In the genomic region with DNA sequence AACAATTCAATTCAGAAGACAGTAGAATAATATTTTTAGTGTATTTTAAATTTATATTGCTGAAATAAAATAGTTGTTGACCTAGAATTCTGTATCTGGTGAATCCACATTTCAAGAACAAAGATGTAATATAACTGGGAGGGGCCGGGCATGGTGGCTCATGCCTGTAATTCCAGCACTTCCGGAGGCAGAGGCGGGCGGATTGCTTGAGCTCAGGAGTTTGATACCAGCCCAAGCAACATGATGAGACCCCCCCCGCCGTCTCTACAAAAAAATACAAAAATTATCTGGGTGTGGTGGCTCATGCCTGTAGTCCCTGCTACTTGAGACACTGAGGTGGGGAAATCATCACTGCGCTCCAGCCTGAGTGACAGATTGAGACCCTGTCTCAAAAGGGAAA, we compare ENCODE assay signal across 17 cellular contexts.
"Had no signal": no experiment of that assay in that cellular context is flagged by ENCODE, and none has a peak within 500 bp of the region (broad histone marks: within the 10 kb centered on the region; RNA-seq: fewer than 3 reads in every experiment).

No MANE protein-coding gene starts in this region.

- H3K36me3 ChIP-seq: adrenal gland, ovary, suprapubic skin had no signal

- H3K4me3 ChIP-seq: adrenal gland, ovary, suprapubic skin had no signal

- H3K27me3 Mint-ChIP-seq: type B pancreatic cell had no signal

- ATAC-seq: activated CD8-positive, alpha-beta T cell treated with anti-CD3 and anti-CD28 coated beads, Interleukin-2, amount 10 ng/mL, durations not matched to agents 7 days and 5 days; activated naive CD4-positive, alpha-beta T cell treated with anti-CD3 and anti-CD28 coated beads, Interleukin-2, amount 50 U/mL, for 72 hours; left lobe of liver; natural killer cell; stimulated activated naive CD8-positive, alpha-beta T cell treated with anti-CD3 and anti-CD28 coated beads, Interleukin-15, Interleukin-2, amounts not matched to agents 100 U/mL and 50 U/mL, for 24 hours had no signal

- H3K27me3 ChIP-seq: adrenal gland, ovary, suprapubic skin had no signal

- H3K27ac Mint-ChIP-seq: activated CD4-positive, alpha-beta T cell treated with anti-CD3 and anti-CD28 coated beads, Interleukin-2, amount 10 ng/mL, durations not matched to agents 24 days and 14 days; activated CD8-positive, alpha-beta T cell treated with anti-CD3 and anti-CD28 coated beads, Interleukin-2, amount 10 ng/mL, durations not matched to agents 7 days and 5 days; activated naive CD4-positive, alpha-beta T cell treated with anti-CD3 and anti-CD28 coated beads, Interleukin-2, amount 50 U/mL, for 72 hours; memory B cell; natural killer cell; type B pancreatic cell had no signal

- DNase-seq: activated CD4-positive, alpha-beta T cell treated with anti-CD3 and anti-CD28 coated beads, Interleukin-2, amount 10 ng/mL, durations not matched to agents 24 days and 14 days; activated CD8-positive, alpha-beta memory T cell treated with anti-CD3 and anti-CD28 coated beads, Interleukin-2, amount 50 U/mL, for 4 hours; activated CD8-positive, alpha-beta T cell treated with anti-CD3 and anti-CD28 coated beads, Interleukin-2, amount 10 ng/mL, durations not matched to agents 7 days and 5 days; activated gamma-delta T cell treated with Interleukin-2 at 50 U/mL for 16 hours; activated T-cell treated with anti-CD3 and anti-CD28 coated beads, Interleukin-2, amount 50 U/mL, for 48 hours; foreskin melanocyte; natural killer cell; ovary; SK-N-SH; stimulated activated CD4-positive, alpha-beta T cell treated with anti-CD3 and anti-CD28 coated beads, Interleukin-2, amount 100 ng/mL, for 24 hours; stimulated activated naive CD8-positive, alpha-beta T cell treated with anti-CD3 and anti-CD28 coated beads, Interleukin-15, Interleukin-2, amounts not matched to agents 100 U/mL and 50 U/mL, for 24 hours had no signal

- H3K36me3 Mint-ChIP-seq: memory B cell, type B pancreatic cell had no signal

- H3K9ac ChIP-seq: SK-N-SH had no signal

- H3K9me3 ChIP-seq: ovary had no signal

- H3K27ac ChIP-seq: adrenal gland, ovary, suprapubic skin had no signal

- H3K4me2 ChIP-seq: SK-N-SH had no signal

- H3K4me3 Mint-ChIP-seq: activated CD4-positive, alpha-beta T cell treated with anti-CD3 and anti-CD28 coated beads, Interleukin-2, amount 10 ng/mL, durations not matched to agents 24 days and 14 days; activated CD8-positive, alpha-beta T cell treated with anti-CD3 and anti-CD28 coated beads, Interleukin-2, amount 10 ng/mL, durations not matched to agents 7 days and 5 days; memory B cell; natural killer cell; type B pancreatic cell had no signal

- H3K4me1 Mint-ChIP-seq: activated CD4-positive, alpha-beta T cell treated with anti-CD3 and anti-CD28 coated beads, Interleukin-2, amount 10 ng/mL, durations not matched to agents 24 days and 14 days; natural killer cell had no signal
